Comparison of ENCODE assay signal across 8 cellular contexts in the genomic region with DNA sequence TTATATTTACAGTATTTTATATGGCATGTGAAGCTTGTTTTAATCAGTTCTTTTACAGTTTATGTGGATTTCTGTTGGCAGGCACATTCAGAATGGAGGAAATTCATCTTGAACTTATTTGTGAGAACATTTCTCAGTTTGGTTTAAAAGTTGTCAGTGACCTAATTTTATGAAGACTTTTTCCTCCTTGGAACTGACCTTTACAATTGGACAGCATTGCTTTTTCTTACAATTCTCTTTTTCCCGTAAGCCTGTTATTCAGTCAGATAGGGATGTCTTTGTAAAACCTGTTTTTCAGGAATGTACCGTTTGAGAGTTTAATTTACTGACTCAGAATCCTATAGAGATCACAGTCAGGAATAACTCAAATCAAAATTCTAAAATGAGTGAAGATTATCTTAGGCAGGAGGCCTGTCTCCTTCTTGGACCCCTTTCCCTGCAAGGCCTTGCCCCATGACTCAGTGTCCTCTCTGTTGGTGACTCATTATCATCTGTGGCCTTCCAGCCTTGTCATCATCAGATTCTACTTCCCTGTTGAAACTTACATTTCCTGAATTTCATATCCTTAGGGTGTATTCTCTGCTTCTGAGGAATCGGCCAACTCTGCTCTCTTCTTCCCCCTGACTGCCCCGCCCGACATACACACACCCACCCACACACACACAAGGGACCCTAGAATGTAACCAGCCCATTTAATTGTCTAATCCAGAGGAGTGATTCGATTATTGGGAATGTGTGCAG.
DNase-seq lines count a peak whose midpoint lies in the region; ATAC-seq, FAIRE-seq and TF ChIP-seq lines count a peak whose summit lies in the region.

No MANE protein-coding gene starts in this region.

- intact Hi-C loops in left lung (cut with DNase I) = no loop called here

- ATAC-seq in left lung = peak; percentile 75
- ATAC-seq in effector memory CD8-positive, alpha-beta T cell (replicated peaks) = no peak

- peaks cover 29 to 39% of the 10 kb centered on the region in 2 donors for H3K4me1 Mint-ChIP-seq in effector memory CD8-positive, alpha-beta T cell (ENCODE audit: low read depth in 2 of 2)

- H3K36me3 Mint-ChIP-seq in effector memory CD8-positive, alpha-beta T cell (ENCODE audit: insufficient read depth) = no peaks in the 10 kb centered on the region

- peaks cover 0 to 2% of the 10 kb centered on the region in 2 donors for H3K9me3 Mint-ChIP-seq in effector memory CD8-positive, alpha-beta T cell

- DNase-seq in HTR-8/SVneo (ENCODE audit: insufficient read length, low spot score) (peak; percentile 80), astrocyte of the spinal cord (ENCODE audit: low read depth, low spot score) (peak; percentile 81), left lung (no peak), tibial nerve (ENCODE audit: low spot score in 2 of 2) (peak in 1 of 2 donors; percentile 67), GM13976 (ENCODE audit: low spot score) (no peak), GM20000 (ENCODE audit: low spot score) (no peak), HAP-1 (ENCODE audit: low spot score in 2 of 2) (no peak)
- no peak for DNase-seq in effector memory CD8-positive, alpha-beta T cell

- peak in 1 of 2 donors; percentile 87 for TF ChIP-seq EP300 in tibial nerve (IDR thresholded peaks at IDR 0.05)

- TF ChIP-seq CTCF in astrocyte of the spinal cord (IDR thresholded peaks at IDR 0.05; ENCODE audit: low read depth, low read length) (no peak), left lung (IDR thresholded peaks at IDR 0.05) (no peak), tibial nerve (IDR thresholded peaks at IDR 0.05) (no peak), GM13976 (IDR thresholded peaks at IDR 0.05; ENCODE audit: borderline replicate concordance, control extremely low read depth, extremely low read depth, insufficient read depth, missing control alignments) (no peak), GM20000 (IDR thresholded peaks at IDR 0.05; ENCODE audit: extremely low read depth, missing control alignments) (no peak)

- H3K4me3 ChIP-seq in astrocyte of the spinal cord (ENCODE audit: low read depth, low read length) (no peak overlapping the region), left lung (no peak overlapping the region), tibial nerve (no peak overlapping the region), HAP-1 (no peak overlapping the region)

- H3K4me3 Mint-ChIP-seq in effector memory CD8-positive, alpha-beta T cell = no peak overlapping the region

- H3K27ac Mint-ChIP-seq in effector memory CD8-positive, alpha-beta T cell = no peak overlapping the region

- H3K27ac ChIP-seq in left lung (peak overlapping the region; percentile 70 to 77), tibial nerve (peak overlapping the region; percentile 74 to 93 (median 83))

- no peak for TF ChIP-seq POLR2A in tibial nerve (IDR thresholded peaks at IDR 0.05)

- no peaks in the 10 kb centered on the region for H3K27me3 Mint-ChIP-seq in effector memory CD8-positive, alpha-beta T cell

- H3K27me3 ChIP-seq in left lung (no peaks in the 10 kb centered on the region), tibial nerve (no peaks in the 10 kb centered on the region), HAP-1 (ENCODE audit: low read depth) (no peaks in the 10 kb centered on the region)

- H3K4me1 ChIP-seq in left lung (peaks cover 27 to 54% of the 10 kb centered on the region in 2 donors), tibial nerve (peaks cover 0 to 87% (median 47%) of the 10 kb centered on the region in 4 donors), HAP-1 (peaks cover 2% of the 10 kb centered on the region)

- in situ Hi-C loops in astrocyte of the spinal cord (cut with HindIII; ENCODE audit: low sequenced_read_pairs) (no loop called here), GM13976 (cut with MboI; ENCODE audit: low sequenced_read_pairs, unreplicated experiment) (no loop called here), HAP-1 (cut with MboI; ENCODE audit: low sequenced_read_pairs) (no loop called here)

- H3K36me3 ChIP-seq in left lung = no peaks in the 10 kb centered on the region
- no peaks in the 10 kb centered on the region for H3K36me3 ChIP-seq in tibial nerve
- H3K36me3 ChIP-seq in HAP-1 (replicated peaks) = no peaks in the 10 kb centered on the region

- WGBS in tibial nerve, 2 donors = 11 to 20% methylated on average over 6 of the region's 6 CpGs

- FAIRE-seq in HTR-8/SVneo (lab: Jason Lieb, UNC) = no peak

- H3K9me3 ChIP-seq in left lung = no peaks in the 10 kb centered on the region
- no peaks in the 10 kb centered on the region for H3K9me3 ChIP-seq in tibial nerve
- no peaks in the 10 kb centered on the region for H3K9me3 ChIP-seq in HAP-1

Comparison
In these comparisons a context has a peak if more than half of its experiments do, and no peak if none do; other contexts are left out.
1. DNase-seq: peak in HTR-8/SVneo (single experiment) and astrocyte of the spinal cord (single experiment); none in left lung (0 of 2), effector memory CD8-positive, alpha-beta T cell (0 of 3), GM13976 (single experiment), GM20000 (single experiment) and HAP-1 (0 of 2).